11 cellular contexts compared by ENCODE assay signal in the genomic region with DNA sequence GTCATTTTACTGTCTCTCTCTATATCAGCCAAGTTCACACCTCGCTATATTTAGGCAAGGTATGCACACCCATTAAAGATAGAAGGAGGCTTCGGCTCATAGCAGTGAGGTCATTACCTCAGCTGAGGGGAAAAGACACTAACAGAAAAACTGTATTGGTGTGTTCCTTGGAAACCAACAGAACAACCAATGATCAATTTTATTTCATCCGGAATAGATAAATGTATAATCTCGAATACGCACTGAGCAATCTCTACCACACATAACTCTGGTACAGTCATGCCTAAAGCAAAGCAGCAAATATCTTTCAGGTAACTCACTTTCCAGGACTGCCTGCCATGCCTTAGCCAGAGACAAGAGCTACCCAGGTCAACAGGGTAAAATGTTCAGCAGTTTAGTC.
DNase-seq lines count a peak whose midpoint lies in the region; ATAC-seq, FAIRE-seq and TF ChIP-seq lines count a peak whose summit lies in the region.
"Had no signal": no experiment of that assay in that cellular context is flagged by ENCODE, and none has a peak within 500 bp of the region (broad histone marks: within the 10 kb centered on the region; RNA-seq: fewer than 3 reads in every experiment).

No MANE protein-coding gene starts in this region.

- no peak overlapping the region for H3K9ac ChIP-seq in skeletal muscle satellite cell (ENCODE audit: low read depth, low read length)

- H3K27ac ChIP-seq in HEK293 (ENCODE audit: extremely low read depth, low read depth, low read length), result no peak overlapping the region
- peak overlapping the region; percentile 86 for H3K27ac ChIP-seq in left ventricle myocardium inferior (replicated peaks)
- no peak overlapping the region for H3K27ac ChIP-seq in pancreas
- H3K27ac ChIP-seq: WERI-Rb-1 had no signal

- peaks cover 26% of the 10 kb centered on the region for H3K36me3 Mint-ChIP-seq in T-cell

- H3K4me3 ChIP-seq in HEK293 (ENCODE audit: low read depth, low read length) (no peak overlapping the region), left ventricle myocardium inferior (peak overlapping the region; percentile 39), skeletal muscle satellite cell (ENCODE audit: low read length) (peak overlapping the region; percentile 11), pancreas (no peak overlapping the region)

- H3K4me1 ChIP-seq in HEK293 (ENCODE audit: control insufficient read depth, insufficient read depth, low read length), result peaks cover 4% of the 10 kb centered on the region; the same call in 1 of the 2 replicates
- peaks cover 71% of the 10 kb centered on the region for H3K4me1 ChIP-seq in left ventricle myocardium inferior
- peaks cover 13% of the 10 kb centered on the region for H3K4me1 ChIP-seq in skeletal muscle satellite cell (ENCODE audit: control insufficient read depth, insufficient read depth, low read length)
- no peaks in the 10 kb centered on the region for H3K4me1 ChIP-seq in pancreas

- intact Hi-C loops in left ventricle myocardium inferior (cut with micrococcal nuclease), result no loop called here
- intact Hi-C loops in pancreas (cut with DNase I), result no loop called here

- POLR2A ChIA-PET in HEK293 (lab: Yijun Ruan, JAX), result interaction anchor here (1.0 kb wide), 1 partner anchor 10 kb away, joined by 5 read pairs; no protein-coding TSS in a partner anchor
- POLR2A ChIA-PET in T-cell (lab: Charles Lee), result interaction anchor here (0.6 to 1.1 kb wide), 2 partner anchors 9 kb away, joined by 4 to 6 read pairs; no protein-coding TSS in a partner anchor

- TF ChIP-seq CTCF in HEK293 (tag by site-specific recombination; IDR thresholded peaks at IDR 0.05), result no peak
- TF ChIP-seq CTCF in left ventricle myocardium inferior (IDR thresholded peaks at IDR 0.05; ENCODE audit: borderline replicate concordance), result no peak
- no peak for TF ChIP-seq CTCF in pancreas (IDR thresholded peaks at IDR 0.05)

- CTCF ChIA-PET in HEK293 (lab: Yijun Ruan, JAX), result interaction anchor here (0.6 to 1.2 kb wide), 8 partner anchors 11 to 611 kb away, joined by 3 to 4 read pairs (median 3); no protein-coding TSS in a partner anchor
- CTCF ChIA-PET in T-cell (lab: Charles Lee), result interaction anchor here in 1 of 2 donors (1.0 to 1.5 kb wide), 3 partner anchors 10 to 289 kb away, joined by 3 to 8 read pairs (median 4); no protein-coding TSS in a partner anchor

- peak overlapping the region in 1 of 3 donors; percentile 8 for H3K4me3 Mint-ChIP-seq in T-cell
- H3K4me3 Mint-ChIP-seq: activated naive CD4-positive, alpha-beta T cell treated with anti-CD3 and anti-CD28 coated beads for 36 hours had no signal

- H3K27me3 ChIP-seq in left ventricle myocardium inferior (ENCODE audit: low read depth) (no peaks in the 10 kb centered on the region), skeletal muscle satellite cell (ENCODE audit: control insufficient read depth, insufficient read depth, low read length) (no peaks in the 10 kb centered on the region), pancreas (no peaks in the 10 kb centered on the region)

- H3K36me3 ChIP-seq in HEK293 (ENCODE audit: control insufficient read depth in 2 of 2, insufficient read depth in 1 of 2, low read length in 2 of 2), result no peaks in the 10 kb centered on the region
- no peaks in the 10 kb centered on the region for H3K36me3 ChIP-seq in left ventricle myocardium inferior
- no peaks in the 10 kb centered on the region for H3K36me3 ChIP-seq in skeletal muscle satellite cell (ENCODE audit: insufficient read depth, low read length)
- no peaks in the 10 kb centered on the region for H3K36me3 ChIP-seq in pancreas
- H3K36me3 ChIP-seq: WERI-Rb-1 had no signal

- ATAC-seq in T-cell (replicated peaks in 1 of 4) (no peak), pancreas (no peak)

- H3K4me2 ChIP-seq in skeletal muscle satellite cell (ENCODE audit: low read length), result peak overlapping the region; percentile 41

- no peak for FAIRE-seq in pancreas (lab: Jason Lieb, UNC)

- 0 out of 2 replicates have a peak, but pooled peaks cover 2% of the 10 kb centered on the region for H3K9me3 ChIP-seq in HEK293 (ENCODE audit: control insufficient read depth, insufficient read depth, low read depth, low read length)
- peaks cover 9% of the 10 kb centered on the region for H3K9me3 ChIP-seq in left ventricle myocardium inferior (replicated peaks)
- peaks cover 4% of the 10 kb centered on the region for H3K9me3 ChIP-seq in skeletal muscle satellite cell (replicated peaks; ENCODE audit: low read length)
- H3K9me3 ChIP-seq in pancreas, result no peaks in the 10 kb centered on the region

- H3K4me1 Mint-ChIP-seq in T-cell, result peaks cover 58 to 66% (median 60%) of the 10 kb centered on the region in 3 donors

- H3K9me3 Mint-ChIP-seq in T-cell, result peaks cover 4 to 10% (median 6%) of the 10 kb centered on the region in 3 donors

- H3K27ac Mint-ChIP-seq in T-cell, result peak overlapping the region; percentile 61 to 65

- WGBS in pancreas, 2 donors, result 89 to 90% methylated on average over 5 of the region's 5 CpGs

- no peaks in the 10 kb centered on the region for H3K27me3 Mint-ChIP-seq in T-cell

- DNase-seq in T-cell (no peak), left ventricle myocardium inferior (no peak), cerebellar cortex (ENCODE audit: low spot score) (no peak), cerebellar nuclear complex (lab: John Stamatoyannopoulos, UW) (no peak), pancreas (no peak)
- DNase-seq: activated naive CD4-positive, alpha-beta T cell treated with anti-CD3 and anti-CD28 coated beads for 36 hours; effector memory CD4-positive, alpha-beta T cell; NCI-H1105 treated with DMSO at 0.1 percent for 48 hours; WERI-Rb-1 had no signal

TF ChIP-seq in HEK293, 187 proteins besides CTCF, POLR2A, EP300 and RAD21:
- peak; percentile 73 for TF ChIP-seq ZNF18 (tag by site-specific recombination; IDR thresholded peaks at IDR 0.05)
- TF ChIP-seq GLI4 (tag by site-specific recombination; IDR thresholded peaks at IDR 0.05), result no peak

Comparison
In these comparisons a context has a peak if more than half of its experiments do, and no peak if none do; other contexts are left out.
1. H3K4me3 ChIP-seq: peak in left ventricle myocardium inferior (single experiment) and skeletal muscle satellite cell (single experiment); none in HEK293 (single experiment) and pancreas (0 of 4).